1 cellular context compared by ENCODE assay signal in the genomic region with DNA sequence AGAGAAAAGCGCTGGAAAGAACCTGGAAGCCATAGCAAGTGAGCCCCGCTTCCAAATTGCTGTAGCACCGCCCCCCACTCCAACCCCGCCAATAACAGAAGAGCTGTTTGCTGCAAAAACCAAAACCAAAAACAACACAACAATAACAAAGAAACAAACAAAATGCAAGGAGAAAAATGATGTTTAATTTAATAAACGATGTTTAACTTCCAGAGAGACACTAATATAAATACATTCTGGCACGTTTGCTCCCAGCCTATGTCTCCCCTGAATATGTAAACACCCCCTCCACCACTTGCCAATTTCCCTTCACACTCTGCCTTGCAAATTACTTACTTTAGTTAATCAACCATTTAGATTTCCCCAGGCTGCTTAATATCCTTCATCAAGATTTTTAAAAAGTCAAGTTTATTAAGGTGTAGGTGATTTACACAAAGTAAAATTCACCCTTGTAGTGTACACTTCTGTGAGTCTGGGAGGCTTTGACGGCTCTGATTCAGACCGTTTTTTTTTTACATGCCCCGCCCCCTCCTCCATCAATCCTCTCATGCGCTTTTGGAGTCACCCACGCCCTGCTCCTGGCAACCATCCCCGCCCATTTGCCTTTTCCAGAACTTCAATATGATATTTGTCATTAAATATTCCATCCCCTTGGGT.
TF ChIP-seq lines count a peak whose summit lies in the region.

No MANE protein-coding gene starts in this region.

TF ChIP-seq in SK-N-SH treated with all-trans-retinoic acid at 6 μM for 48 hours, 23 proteins besides CTCF, POLR2A, EP300 and RAD21:
- TF ChIP-seq ISL1 (CRISPR knock-in tag; IDR thresholded peaks at IDR 0.05) (no peak), TOX (CRISPR knock-in tag; IDR thresholded peaks at IDR 0.05; ENCODE audit: borderline replicate concordance) (no peak), SNAI2 (CRISPR knock-in tag; IDR thresholded peaks at IDR 0.05) (no peak), BACH2 (CRISPR knock-in tag; IDR thresholded peaks at IDR 0.05; ENCODE audit: borderline replicate concordance) (no peak), ZFP3 (CRISPR knock-in tag; IDR thresholded peaks at IDR 0.05) (no peak), ESRRG (CRISPR knock-in tag; IDR thresholded peaks at IDR 0.05) (no peak), ZNF565 (CRISPR knock-in tag; conservative IDR thresholded peaks at IDR 0.05; ENCODE audit: low read depth) (no peak), ZNF8 (CRISPR knock-in tag; IDR thresholded peaks at IDR 0.05) (no peak), ARNTL (CRISPR knock-in tag; IDR thresholded peaks at IDR 0.05; ENCODE audit: borderline replicate concordance, low read depth) (no peak), OSR1 (CRISPR knock-in tag; IDR thresholded peaks at IDR 0.05) (no peak)
- TF ChIP-seq, protein P1, sequence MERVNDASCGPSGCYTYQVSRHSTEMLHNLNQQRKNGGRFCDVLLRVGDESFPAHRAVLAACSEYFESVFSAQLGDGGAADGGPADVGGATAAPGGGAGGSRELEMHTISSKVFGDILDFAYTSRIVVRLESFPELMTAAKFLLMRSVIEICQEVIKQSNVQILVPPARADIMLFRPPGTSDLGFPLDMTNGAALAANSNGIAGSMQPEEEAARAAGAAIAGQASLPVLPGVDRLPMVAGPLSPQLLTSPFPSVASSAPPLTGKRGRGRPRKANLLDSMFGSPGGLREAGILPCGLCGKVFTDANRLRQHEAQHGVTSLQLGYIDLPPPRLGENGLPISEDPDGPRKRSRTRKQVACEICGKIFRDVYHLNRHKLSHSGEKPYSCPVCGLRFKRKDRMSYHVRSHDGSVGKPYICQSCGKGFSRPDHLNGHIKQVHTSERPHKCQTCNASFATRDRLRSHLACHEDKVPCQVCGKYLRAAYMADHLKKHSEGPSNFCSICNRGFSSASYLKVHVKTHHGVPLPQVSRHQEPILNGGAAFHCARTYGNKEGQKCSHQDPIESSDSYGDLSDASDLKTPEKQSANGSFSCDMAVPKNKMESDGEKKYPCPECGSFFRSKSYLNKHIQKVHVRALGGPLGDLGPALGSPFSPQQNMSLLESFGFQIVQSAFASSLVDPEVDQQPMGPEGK (CRISPR knock-in tag; IDR thresholded peaks at IDR 0.05; ENCODE audit: borderline replicate concordance) = no peak
